Comparison of ENCODE assay signal across 16 cellular contexts in the genomic region with DNA sequence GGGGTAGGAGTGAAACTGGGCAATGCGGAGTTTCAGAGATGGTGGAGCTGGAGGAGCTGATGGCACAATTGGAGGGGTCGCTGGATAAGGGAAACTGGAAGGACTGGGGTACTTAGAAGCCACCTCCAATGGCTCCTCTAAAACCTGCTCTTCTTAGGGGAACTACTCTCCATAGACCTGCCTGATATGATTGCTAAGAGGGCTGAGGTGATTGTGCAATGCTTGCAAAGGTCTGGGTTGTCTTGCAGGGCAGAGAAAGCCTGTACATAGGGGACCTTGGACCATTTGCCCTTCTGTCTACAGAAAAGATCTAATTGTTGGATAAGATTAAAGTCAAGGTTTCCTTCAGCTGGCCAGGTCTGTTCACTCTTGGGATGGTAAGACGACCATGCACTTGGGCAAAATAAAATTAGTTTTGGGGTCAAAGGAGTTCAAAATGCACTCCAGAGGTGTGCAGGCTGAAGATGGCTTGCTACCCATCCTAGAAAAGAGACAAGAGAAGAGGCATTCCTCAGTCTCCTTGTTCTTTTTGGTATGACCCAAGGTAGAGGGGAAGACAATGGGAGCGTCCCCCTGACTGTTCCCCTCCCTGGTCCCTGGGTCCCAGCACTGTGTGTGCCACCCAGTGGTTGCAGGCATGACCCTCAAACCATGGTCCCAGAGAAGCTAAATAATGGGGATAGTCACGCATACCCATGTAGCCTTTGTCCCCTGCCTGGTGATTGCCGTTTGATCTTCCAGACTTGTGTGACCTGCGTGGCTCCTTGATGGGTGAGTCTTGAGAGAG. TPM values are rescaled to one million over a fixed set of nuclear protein-coding genes. Genes with fewer than 3 reads are reported as not detected.
DNase-seq lines count a peak whose midpoint lies in the region; ATAC-seq and TF ChIP-seq lines count a peak whose summit lies in the region.
"Had no signal": no experiment of that assay in that cellular context is flagged by ENCODE, and none has a peak within 500 bp of the region (broad histone marks: within the 10 kb centered on the region; RNA-seq: fewer than 3 reads in every experiment).

No MANE protein-coding gene starts in this region.

- H4K8ac ChIP-seq in trophoblast cell (ENCODE audit: low read depth, low read length) = no peak overlapping the region

- ATAC-seq in DND-41 (ENCODE audit: insufficient read depth, low read depth) = no peak

- no peaks in the 10 kb centered on the region for H4K20me1 ChIP-seq in DND-41 (ENCODE audit: insufficient read depth, low read length)

- H3K4me1 ChIP-seq in DND-41 (ENCODE audit: insufficient read depth, low read length) = no peaks in the 10 kb centered on the region
- no peaks in the 10 kb centered on the region for H3K4me1 ChIP-seq in SJCRH30
- no peaks in the 10 kb centered on the region for H3K4me1 ChIP-seq in trophoblast cell (ENCODE audit: control insufficient read depth in 1 of 2, insufficient read depth in 2 of 2, low read length in 2 of 2)
- H3K4me1 ChIP-seq in testis = no peaks in the 10 kb centered on the region
- H3K4me1 ChIP-seq: foreskin keratinocyte, lower lobe of right lung, stomach had no signal

- TF ChIP-seq POLR2A in testis (IDR thresholded peaks at IDR 0.05) = no peak

- H3K27ac ChIP-seq in DND-41 (ENCODE audit: low read length) (no peak overlapping the region), SJCRH30 (no peak overlapping the region), trophoblast cell (ENCODE audit: low read depth, low read length) (no peak overlapping the region), testis (no peak overlapping the region)
- H3K27ac ChIP-seq: foreskin keratinocyte, lower lobe of right lung, stomach had no signal

- no peak overlapping the region for H4K91ac ChIP-seq in trophoblast cell (ENCODE audit: low read depth, low read length)

- H3K27me3 ChIP-seq in DND-41 (ENCODE audit: insufficient read depth, low read length, poor library complexity) = no peaks in the 10 kb centered on the region
- H3K27me3 ChIP-seq in SJCRH30 = no peaks in the 10 kb centered on the region
- peaks cover 2% of the 10 kb centered on the region for H3K27me3 ChIP-seq in trophoblast cell (ENCODE audit: insufficient read depth, low read length)
- H3K27me3 ChIP-seq in testis = no peaks in the 10 kb centered on the region
- H3K27me3 ChIP-seq: foreskin keratinocyte, stomach had no signal

- no peak overlapping the region for H3K18ac ChIP-seq in trophoblast cell (ENCODE audit: low read length)

- H3K27me3 Mint-ChIP-seq in endothelial cell (ENCODE audit: unreplicated experiment) = peaks cover 3% of the 10 kb centered on the region
- H3K27me3 Mint-ChIP-seq: naive B cell, progenitor cell of endocrine pancreas had no signal

- no peak overlapping the region for H2BK5ac ChIP-seq in trophoblast cell (ENCODE audit: low read depth, low read length, poor library complexity)

- H3K4me2 ChIP-seq in DND-41 (ENCODE audit: insufficient read depth, low read length) (no peak overlapping the region), trophoblast cell (ENCODE audit: low read length) (no peak overlapping the region)

- no peak overlapping the region for H2AK5ac ChIP-seq in trophoblast cell (ENCODE audit: low read length)

- intact Hi-C loops in testis (cut with DNase I; ENCODE audit: low total_unique reads) = no loop called here

- peaks cover 18% of the 10 kb centered on the region for H3K9me3 Mint-ChIP-seq in endothelial cell (ENCODE audit: unreplicated experiment)

- peaks cover 42% of the 10 kb centered on the region for H3K36me3 Mint-ChIP-seq in endothelial cell (ENCODE audit: low read depth, unreplicated experiment)

- H3K14ac ChIP-seq in trophoblast cell (ENCODE audit: low read length) = no peak overlapping the region

- no peak overlapping the region for H3K4ac ChIP-seq in trophoblast cell (ENCODE audit: low read depth, low read length)

- H3K36me3 ChIP-seq in DND-41 (ENCODE audit: insufficient read depth, low read length) (peaks cover 34% of the 10 kb centered on the region), SJCRH30 (peaks cover 30% of the 10 kb centered on the region), trophoblast cell (ENCODE audit: control insufficient read depth in 1 of 2, insufficient read depth in 2 of 2, low read length in 2 of 2) (peaks cover 4 to 11% of the 10 kb centered on the region in 2 experiments), testis (ENCODE audit: low read depth, missing control alignments) (no peaks in the 10 kb centered on the region)

- no peaks in the 10 kb centered on the region for H3K4me1 Mint-ChIP-seq in endothelial cell (ENCODE audit: unreplicated experiment)

- peak overlapping the region; percentile 67 for H3K4me3 Mint-ChIP-seq in endothelial cell (ENCODE audit: unreplicated experiment)

- DNase-seq in activated CD4-positive, alpha-beta T cell treated with anti-CD3 and anti-CD28 coated beads, Interleukin-2, amount 50 U/mL, for 48 hours = peak; percentile 33 to 51
- no peak for DNase-seq in activated CD4-positive, alpha-beta T cell treated with anti-CD3 and anti-CD28 coated beads for 4 hours
- DNase-seq in DND-41 (peak; percentile 60), SJCRH30 (peak; percentile 34 to 37), endothelial cell (ENCODE audit: low spot score) (no peak), trophoblast cell (no peak), HuH-7.5 (ENCODE audit: low spot score) (no peak), testis (no peak)
- DNase-seq: cerebellar nuclear complex, COR-L47, KBM-7, lower lobe of right lung, naive B cell, stomach had no signal

- H4K12ac ChIP-seq in trophoblast cell (ENCODE audit: low read depth, low read length) = no peak overlapping the region

- peak; percentile 29 for TF ChIP-seq CTCF in DND-41 (IDR thresholded peaks at IDR 0.05; ENCODE audit: borderline replicate concordance, extremely low read depth, low read length, poor library complexity, severe bottlenecking)
- TF ChIP-seq CTCF in endothelial cell (IDR thresholded peaks at IDR 0.05; ENCODE audit: unreplicated experiment) = no peak
- TF ChIP-seq CTCF in testis (IDR thresholded peaks at IDR 0.05) = no peak

- H2AFZ ChIP-seq in DND-41 (ENCODE audit: low read depth, low read length) (no peak overlapping the region), trophoblast cell (ENCODE audit: insufficient read depth, low read length, poor library complexity) (no peak overlapping the region)

- H3K9me3 ChIP-seq in DND-41 (ENCODE audit: insufficient read depth, low read length, severe bottlenecking) (peaks cover 65% of the 10 kb centered on the region), SJCRH30 (replicated peaks) (peaks cover 45% of the 10 kb centered on the region), trophoblast cell (ENCODE audit: insufficient read depth, low read depth, low read length) (peaks cover 19% of the 10 kb centered on the region), testis (no peaks in the 10 kb centered on the region)

- H3K79me2 ChIP-seq in DND-41 (ENCODE audit: insufficient read depth, low read length) = no peaks in the 10 kb centered on the region
- no peaks in the 10 kb centered on the region for H3K79me2 ChIP-seq in trophoblast cell (ENCODE audit: control insufficient read depth, insufficient read depth, low read length, poor library complexity)

- no peak overlapping the region for H2BK12ac ChIP-seq in trophoblast cell (ENCODE audit: low read length)

- no CpG with 5 or more reads among the region's 7 CpGs for WGBS in trophoblast cell (ENCODE audit: extremely low coverage, insufficient coverage, insufficient read length)
- WGBS in testis, 2 donors = 92 to 98% methylated on average over 7 of the region's 7 CpGs

- no peak overlapping the region for H3K23ac ChIP-seq in trophoblast cell (ENCODE audit: low read length)

- H3K9ac ChIP-seq in DND-41 (ENCODE audit: low read depth, low read length) (no peak overlapping the region), trophoblast cell (ENCODE audit: low read length) (no peak overlapping the region)

- no peak overlapping the region for H2BK120ac ChIP-seq in trophoblast cell (ENCODE audit: insufficient read depth, low read length, poor library complexity)

- no peak overlapping the region for H3K27ac Mint-ChIP-seq in endothelial cell (ENCODE audit: unreplicated experiment)
- H3K27ac Mint-ChIP-seq: progenitor cell of endocrine pancreas had no signal

- H3K79me1 ChIP-seq in trophoblast cell (ENCODE audit: low read length) = no peaks in the 10 kb centered on the region

- H3K4me3 ChIP-seq in DND-41 (ENCODE audit: low read depth in 1 of 2, low read length in 2 of 2) (no peak overlapping the region), SJCRH30 (no peak overlapping the region), trophoblast cell (ENCODE audit: low read depth, low read length) (no peak overlapping the region), testis (no peak overlapping the region)
- H3K4me3 ChIP-seq: lower lobe of right lung, stomach had no signal

RNA-seq across cellular contexts. Expression of gene STK17B, which starts 41.1 kb away (rescaled TPM):
- 138 and 165 TPM in 2 replicates for total RNA-seq in SJCRH30 (2014; rRNA removed; shearing (Covaris generic))
- total RNA-seq in endothelial cell (ENCODE audit: unreplicated experiment) (7.9 TPM), testis (10 to 100 TPM; 10.4 to 10.6 TPM)
- polyA plus RNA-seq in trophoblast cell (2013) = 14.5 and 15.1 TPM in 2 replicates
- 18.1 TPM for polyA plus RNA-seq in testis (ENCODE audit: insufficient read depth, low read depth, low replicate concordance)

Comparison
In these comparisons a context has a peak if more than half of its experiments do, and no peak if none do; other contexts are left out.
1. DNase-seq: peak in activated CD4-positive, alpha-beta T cell treated with anti-CD3 and anti-CD28 coated beads, Interleukin-2, amount 50 U/mL, for 48 hours (2 of 2), DND-41 (single experiment) and SJCRH30 (2 of 2); none in activated CD4-positive, alpha-beta T cell treated with anti-CD3 and anti-CD28 coated beads for 4 hours (0 of 2), endothelial cell (single experiment), trophoblast cell (0 of 2), HuH-7.5 (single experiment) and testis (single experiment).
2. RNA of gene STK17B, which starts 41.1 kb away (total RNA-seq): 138 to 165 TPM in SJCRH30; 10.4 to 10.6 TPM in testis and 7.9 TPM in endothelial cell (single experiment); every median in the first group is over 10 times any median in the second.